ENCODE assay signal across 23 cellular contexts in genomic region chr20:37801921-37802320, GRCh38.
"Had no signal": no experiment of that assay in that cellular context is flagged by ENCODE, and none has a peak within 500 bp of the region (broad histone marks: within the 10 kb centered on the region; RNA-seq: fewer than 3 reads in every experiment).

No MANE protein-coding gene starts in this region.

- H3K27ac ChIP-seq: hepatocyte, right lobe of liver, skin epidermis, testis, vagina had no signal

- H3K4me2 ChIP-seq: hepatocyte had no signal

- H3K9me3 Mint-ChIP-seq: activated naive CD4-positive, alpha-beta T cell treated with anti-CD3 and anti-CD28 coated beads, Interleukin-2, amount 10 ng/mL, durations not matched to agents 7 days and 5 days; activated T-cell treated with anti-CD3 and anti-CD28 coated beads, Interleukin-2, amount 50 U/mL, for 72 hours; memory B cell; nephron; WTC11 had no signal

- H3K4me1 ChIP-seq: vagina had no signal

- ATAC-seq: activated T-cell treated with anti-CD3 and anti-CD28 coated beads, Interleukin-2, amount 50 U/mL, for 72 hours; left ventricle myocardium superior; right lobe of liver; WTC11 had no signal

- H3K4me3 Mint-ChIP-seq: activated naive CD4-positive, alpha-beta T cell treated with anti-CD3 and anti-CD28 coated beads, Interleukin-2, amount 10 ng/mL, durations not matched to agents 7 days and 5 days; activated T-cell treated with anti-CD3 and anti-CD28 coated beads, Interleukin-2, amount 50 U/mL, for 72 hours; memory B cell; nephron; WTC11 had no signal

- H3K4me3 ChIP-seq: hepatocyte, right lobe of liver, skin epidermis, testis, vagina had no signal

- DNase-seq: activated CD4-positive, alpha-beta T cell treated with anti-CD3 and anti-CD28 coated beads, Interleukin-2, amount 50 U/mL, for 48 hours; activated effector memory CD4-positive, alpha-beta T cell treated with anti-CD3 and anti-CD28 coated beads, Interleukin-2, amount 50 U/mL, for 16 hours; activated naive CD4-positive, alpha-beta T cell treated with anti-CD3 and anti-CD28 coated beads, Interleukin-2, amount 10 ng/mL, durations not matched to agents 7 days and 5 days; activated T-cell treated with anti-CD3 and anti-CD28 coated beads, Interleukin-2, amount 50 U/mL, for 72 hours; caudate nucleus; effector memory CD4-positive, alpha-beta T cell; foreskin fibroblast; glutamatergic neuron; left ventricle myocardium superior; posterior cingulate gyrus; right lobe of liver; stimulated activated CD4-positive, alpha-beta T cell treated with anti-CD3 and anti-CD28 coated beads, Interleukin-2, amount 100 ng/mL, for 48 hours; stimulated activated CD8-positive, alpha-beta memory T cell treated with anti-CD3 and anti-CD28 coated beads, Interleukin-4, amount 100 ng/mL, for 48 hours; stimulated activated naive CD4-positive, alpha-beta T cell; T-helper 9 cell; testis; trophoblast cell had no signal

- H3K79me2 ChIP-seq: hepatocyte had no signal

- H3K27me3 Mint-ChIP-seq: activated naive CD4-positive, alpha-beta T cell treated with anti-CD3 and anti-CD28 coated beads, Interleukin-2, amount 10 ng/mL, durations not matched to agents 7 days and 5 days; memory B cell had no signal

- H3K27ac Mint-ChIP-seq: activated naive CD4-positive, alpha-beta T cell treated with anti-CD3 and anti-CD28 coated beads, Interleukin-2, amount 10 ng/mL, durations not matched to agents 7 days and 5 days; activated T-cell treated with anti-CD3 and anti-CD28 coated beads, Interleukin-2, amount 50 U/mL, for 72 hours; nephron; WTC11 had no signal

- H2AFZ ChIP-seq: hepatocyte had no signal

- H3K9me3 ChIP-seq: right lobe of liver, testis, vagina had no signal

- H3K27me3 ChIP-seq: hepatocyte, right lobe of liver, testis, vagina had no signal
